ENCODE assay signal across 8 cellular contexts in genomic region chr19:48506138-48506733, GRCh38. TPM values are rescaled to one million over a fixed set of nuclear protein-coding genes. Genes with fewer than 3 reads are reported as not detected.
DNase-seq lines count a peak whose midpoint lies in the region; ATAC-seq and TF ChIP-seq lines count a peak whose summit lies in the region.

No MANE protein-coding gene starts in this region.

- in situ Hi-C loops in Caki2 (cut with HindIII; ENCODE audit: low pct_unique_long_range_greater_than_20kb, low sequenced_read_pairs): no loop called here

- H3K36me3 ChIP-seq in HEK293 (ENCODE audit: control insufficient read depth in 2 of 2, insufficient read depth in 1 of 2, low read length in 2 of 2) (no peaks in the 10 kb centered on the region), RWPE2 (ENCODE audit: low read depth) (no peaks in the 10 kb centered on the region), thyroid gland (no peaks in the 10 kb centered on the region)

- TF ChIP-seq CTCF in HEK293 (tag by site-specific recombination; IDR thresholded peaks at IDR 0.05): peak; percentile 49
- TF ChIP-seq CTCF in RWPE2 (IDR thresholded peaks at IDR 0.05; ENCODE audit: poor library complexity, severe bottlenecking): peak; percentile 79
- peak; percentile 52 for TF ChIP-seq CTCF in fibroblast of the aortic adventitia (IDR thresholded peaks at IDR 0.05; ENCODE audit: insufficient read depth, low read length)
- TF ChIP-seq CTCF in thyroid gland (IDR thresholded peaks at IDR 0.05): peak in 5 of 6 experiments; percentile 16 to 70 (median 46)

- peak; percentile 46 for DNase-seq in Caki2 (ENCODE audit: low read depth)
- no peak for DNase-seq in RWPE2 (ENCODE audit: low spot score)
- DNase-seq in fibroblast of the aortic adventitia (ENCODE audit: low read depth): peak; percentile 68
- DNase-seq in thyroid gland: no peak
- DNase-seq in cerebellum (ENCODE audit: low spot score): no peak
- no peak for DNase-seq in iPS-NIHi7 (ENCODE audit: extremely low spot score)

- CTCF ChIA-PET in HEK293 (lab: Yijun Ruan, JAX): interaction anchor here (0.6 to 8.2 kb wide), 31 partner anchors 11 to 369 kb away, joined by 3 to 272 read pairs (median 4); partner anchors contain the start of genes KDELR1 and PLEKHA4

- WGBS in thyroid gland, 2 donors: 70 to 93% methylated on average over 5 of the region's 5 CpGs

- no peak overlapping the region for H3K27ac ChIP-seq in HEK293 (ENCODE audit: extremely low read depth, low read depth, low read length)
- H3K27ac ChIP-seq in RWPE2 (ENCODE audit: poor library complexity, severe bottlenecking): no peak overlapping the region
- no peak overlapping the region for H3K27ac ChIP-seq in thyroid gland

- peaks cover under 1% of the 10 kb centered on the region; the same call in 1 of the 2 replicates for H3K4me1 ChIP-seq in HEK293 (ENCODE audit: control insufficient read depth, insufficient read depth, low read length)
- no peaks in the 10 kb centered on the region for H3K4me1 ChIP-seq in RWPE2 (ENCODE audit: insufficient read depth, poor library complexity, severe bottlenecking)
- H3K4me1 ChIP-seq in thyroid gland: peaks cover 3 to 16% of the 10 kb centered on the region in 2 donors

- ATAC-seq in RWPE2 (ENCODE audit: low read depth): no peak
- no peak for ATAC-seq in GM21723 (IDR thresholded peaks at IDR 0.05; ENCODE audit: unreplicated experiment)

- H3K9me3 ChIP-seq in HEK293 (ENCODE audit: control insufficient read depth, insufficient read depth, low read depth, low read length) (no peaks in the 10 kb centered on the region), RWPE2 (ENCODE audit: severe bottlenecking) (no peaks in the 10 kb centered on the region), thyroid gland (no peaks in the 10 kb centered on the region)

- H3K4me3 ChIP-seq in HEK293 (ENCODE audit: low read depth, low read length) (no peak overlapping the region), RWPE2 (ENCODE audit: severe bottlenecking) (no peak overlapping the region), fibroblast of the aortic adventitia (ENCODE audit: low read depth, low read length) (no peak overlapping the region), thyroid gland (replicated peaks in 1 of 3) (no peak overlapping the region)

- TF ChIP-seq POLR2A in thyroid gland (IDR thresholded peaks at IDR 0.05): no peak

- H3K27me3 ChIP-seq in RWPE2 (ENCODE audit: insufficient read depth, poor library complexity, severe bottlenecking) (no peaks in the 10 kb centered on the region), thyroid gland (no peaks in the 10 kb centered on the region)

- POLR2A ChIA-PET in HEK293 (lab: Yijun Ruan, JAX): interaction anchor here (0.5 to 2.1 kb wide), 11 partner anchors 13 to 381 kb away, joined by 3 to 23 read pairs (median 5); partner anchors contain the start of genes RPL18 and SPHK2

- intact Hi-C loops in thyroid gland (cut with DNase I): loop anchor here (5.0 kb wide), 1 partner anchor 81 kb away; no protein-coding TSS in a partner anchor

TF ChIP-seq in HEK293, 187 proteins besides CTCF, POLR2A, EP300 and RAD21 (continues in another document):
- TF ChIP-seq, protein P1, sequence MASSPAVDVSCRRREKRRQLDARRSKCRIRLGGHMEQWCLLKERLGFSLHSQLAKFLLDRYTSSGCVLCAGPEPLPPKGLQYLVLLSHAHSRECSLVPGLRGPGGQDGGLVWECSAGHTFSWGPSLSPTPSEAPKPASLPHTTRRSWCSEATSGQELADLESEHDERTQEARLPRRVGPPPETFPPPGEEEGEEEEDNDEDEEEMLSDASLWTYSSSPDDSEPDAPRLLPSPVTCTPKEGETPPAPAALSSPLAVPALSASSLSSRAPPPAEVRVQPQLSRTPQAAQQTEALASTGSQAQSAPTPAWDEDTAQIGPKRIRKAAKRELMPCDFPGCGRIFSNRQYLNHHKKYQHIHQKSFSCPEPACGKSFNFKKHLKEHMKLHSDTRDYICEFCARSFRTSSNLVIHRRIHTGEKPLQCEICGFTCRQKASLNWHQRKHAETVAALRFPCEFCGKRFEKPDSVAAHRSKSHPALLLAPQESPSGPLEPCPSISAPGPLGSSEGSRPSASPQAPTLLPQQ (tag by site-specific recombination; IDR thresholded peaks at IDR 0.05): 0 out of 2 replicates have a peak, but pooled peaks have one; percentile 25
- TF ChIP-seq ZNF366 (tag by site-specific recombination; conservative IDR thresholded peaks at IDR 0.05): 0 out of 2 replicates have a peak, but pooled peaks have one; percentile 24
- TF ChIP-seq OVOL3 (tag by site-specific recombination; IDR thresholded peaks at IDR 0.05): no peak
- TF ChIP-seq ZSCAN23 (tag by site-specific recombination; IDR thresholded peaks at IDR 0.05): no peak
- TF ChIP-seq ATF2 (tag by site-specific recombination; IDR thresholded peaks at IDR 0.05; ENCODE audit: low read depth): no peak
- TF ChIP-seq HOXD13 (CRISPR knock-in tag; IDR thresholded peaks at IDR 0.05; ENCODE audit: borderline replicate concordance): no peak
- no peak for TF ChIP-seq ZNF76 (tag by site-specific recombination; IDR thresholded peaks at IDR 0.05; ENCODE audit: borderline replicate concordance, low read depth)
- no peak for TF ChIP-seq ZNF169 (tag by site-specific recombination; IDR thresholded peaks at IDR 0.05)
- TF ChIP-seq ZNF580 (tag by site-specific recombination; IDR thresholded peaks at IDR 0.05): 0 out of 2 replicates have a peak, but pooled peaks have one; percentile 58
- TF ChIP-seq ZNF26 (tag by site-specific recombination; IDR thresholded peaks at IDR 0.05): no peak
- TF ChIP-seq, protein P2, sequence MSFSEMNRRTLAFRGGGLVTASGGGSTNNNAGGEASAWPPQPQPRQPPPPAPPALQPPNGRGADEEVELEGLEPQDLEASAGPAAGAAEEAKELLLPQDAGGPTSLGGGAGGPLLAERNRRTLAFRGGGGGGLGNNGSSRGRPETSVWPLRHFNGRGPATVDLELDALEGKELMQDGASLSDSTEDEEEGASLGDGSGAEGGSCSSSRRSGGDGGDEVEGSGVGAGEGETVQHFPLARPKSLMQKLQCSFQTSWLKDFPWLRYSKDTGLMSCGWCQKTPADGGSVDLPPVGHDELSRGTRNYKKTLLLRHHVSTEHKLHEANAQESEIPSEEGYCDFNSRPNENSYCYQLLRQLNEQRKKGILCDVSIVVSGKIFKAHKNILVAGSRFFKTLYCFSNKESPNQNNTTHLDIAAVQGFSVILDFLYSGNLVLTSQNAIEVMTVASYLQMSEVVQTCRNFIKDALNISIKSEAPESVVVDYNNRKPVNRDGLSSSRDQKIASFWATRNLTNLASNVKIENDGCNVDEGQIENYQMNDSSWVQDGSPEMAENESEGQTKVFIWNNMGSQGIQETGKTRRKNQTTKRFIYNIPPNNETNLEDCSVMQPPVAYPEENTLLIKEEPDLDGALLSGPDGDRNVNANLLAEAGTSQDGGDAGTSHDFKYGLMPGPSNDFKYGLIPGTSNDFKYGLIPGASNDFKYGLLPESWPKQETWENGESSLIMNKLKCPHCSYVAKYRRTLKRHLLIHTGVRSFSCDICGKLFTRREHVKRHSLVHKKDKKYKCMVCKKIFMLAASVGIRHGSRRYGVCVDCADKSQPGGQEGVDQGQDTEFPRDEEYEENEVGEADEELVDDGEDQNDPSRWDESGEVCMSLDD (tag by site-specific recombination; IDR thresholded peaks at IDR 0.05): no peak

RNA-seq across cellular contexts. Expression of gene LMTK3, which starts 5.4 kb away (rescaled TPM):
- 4.2 and 10.5 TPM in 2 replicates for total RNA-seq in Caki2 (2014; rRNA removed; shearing (Covaris generic); ENCODE audit: low replicate concordance)
- total RNA-seq in fibroblast of the aortic adventitia (ENCODE audit: low replicate concordance) (not detected in 2 replicates), thyroid gland (1 to 10 TPM; 3.0 to 7.1 (median 4.6) TPM), cerebellum (7.0 TPM)

RNA-seq across cellular contexts. Expression of gene CYTH2, which starts 37.1 kb away (rescaled TPM):
- 121 and 164 TPM in 2 replicates for total RNA-seq in Caki2 (2014; rRNA removed; shearing (Covaris generic); ENCODE audit: low replicate concordance)
- total RNA-seq in fibroblast of the aortic adventitia (ENCODE audit: low replicate concordance) (51.3 and 107 TPM in 2 replicates), thyroid gland (100 to 1,000 TPM in 2 of 4 donors, 10 to 100 TPM in 2; 91.6 to 232 (median 139) TPM), cerebellum (49.7 TPM)

RNA-seq across cellular contexts. Expression of gene SULT2B1, which starts 45.7 kb away (rescaled TPM):
- total RNA-seq in Caki2 (2014; rRNA removed; shearing (Covaris generic); ENCODE audit: low replicate concordance): 0.20 TPM in 1 of 2 replicates, not detected in the other
- total RNA-seq in fibroblast of the aortic adventitia (ENCODE audit: low replicate concordance) (not detected in 2 replicates), thyroid gland (under 1 TPM in 3 of 4 donors, not detected in 1; 0.54 to 0.88 (median 0.78) TPM), cerebellum (not detected)

RNA-seq across cellular contexts. Expression of gene KCNJ14, which starts 50.9 kb away (rescaled TPM):
- total RNA-seq in Caki2 (2014; rRNA removed; shearing (Covaris generic); ENCODE audit: low replicate concordance): 0.37 and 0.78 TPM in 2 replicates
- total RNA-seq in fibroblast of the aortic adventitia (ENCODE audit: low replicate concordance) (0.54 and 1.3 TPM in 2 replicates), thyroid gland (1 to 10 TPM; 1.2 to 1.9 (median 1.4) TPM), cerebellum (1.6 TPM)

Comparison
In these comparisons a context has a peak if more than half of its experiments do, and no peak if none do; other contexts are left out.
1. DNase-seq: peak in Caki2 (single experiment) and fibroblast of the aortic adventitia (single experiment); none in RWPE2 (single experiment), thyroid gland (0 of 2), cerebellum (single experiment) and iPS-NIHi7 (single experiment).
2. Peak in every context shown above with its lines, with median percentiles within 50 percentile points of each other: CTCF ChIP-seq.